Comparison of ENCODE assay signal across 23 cellular contexts in genomic region chr6:136523196-136523595, GRCh38. TPM values are rescaled to one million over a fixed set of nuclear protein-coding genes. Genes with fewer than 3 reads are reported as not detected.
DNase-seq lines count a peak whose midpoint lies in the region; TF ChIP-seq lines count a peak whose summit lies in the region.
"Had no signal": no experiment of that assay in that cellular context is flagged by ENCODE, and none has a peak within 500 bp of the region (broad histone marks: within the 10 kb centered on the region; RNA-seq: fewer than 3 reads in every experiment).

No MANE protein-coding gene starts in this region.

- intact Hi-C loops in dorsolateral prefrontal cortex (cut with DNase I) = loop anchor here (2.0 to 10.0 kb wide), 3 partner anchors 52 to 88 kb away; no protein-coding TSS in a partner anchor
- intact Hi-C loops in mammary epithelial cell (cut with micrococcal nuclease) = no loop called here
- intact Hi-C loops in sigmoid colon (cut with DNase I) = no loop called here

- H3K36me3 ChIP-seq in mammary epithelial cell (ENCODE audit: insufficient read depth, low read length) (no peaks in the 10 kb centered on the region), sigmoid colon (no peaks in the 10 kb centered on the region)
- H3K36me3 ChIP-seq: BLaER1 treated with 17β-estradiol and CSF1 and Interleukin-3, amounts not matched to agents 10 nM and 100 nM; SJCRH30 had no signal

- no TSS peak for BruUV-seq in mammary epithelial cell (replicated peaks; lab: Mats Ljungman, UMichigan)

- H3K4me2 ChIP-seq in mammary epithelial cell (ENCODE audit: insufficient read depth, low read depth, low read length) = no peak overlapping the region
- H3K4me2 ChIP-seq: BLaER1 treated with 17β-estradiol and CSF1 and Interleukin-3, amounts not matched to agents 10 nM and 100 nM; GM23338; PC-9 had no signal

- peaks cover 29% of the 10 kb centered on the region for H3K4me1 ChIP-seq in mammary epithelial cell (ENCODE audit: insufficient read depth, low read length)
- H3K4me1 ChIP-seq in sigmoid colon = peaks cover 0 to 10% (median 1%) of the 10 kb centered on the region in 4 donors
- H3K4me1 ChIP-seq: BLaER1 treated with 17β-estradiol and CSF1 and Interleukin-3, amounts not matched to agents 10 nM and 100 nM; SJCRH30 had no signal

- in situ Hi-C loops in G401 (cut with HindIII; ENCODE audit: low sequenced_read_pairs) = no loop called here
- in situ Hi-C loops in mammary epithelial cell (cut with MboI; ENCODE audit: low sequenced_read_pairs in 2 of 2) = no loop called here

- no peaks in the 10 kb centered on the region for H4K20me1 ChIP-seq in mammary epithelial cell (ENCODE audit: insufficient read depth, low read length)
- H4K20me1 ChIP-seq: BLaER1 treated with 17β-estradiol and CSF1 and Interleukin-3, amounts not matched to agents 10 nM and 100 nM had no signal

- DNase-seq in G401 (ENCODE audit: low spot score) (peak; percentile 48), dorsolateral prefrontal cortex (no peak), medulla oblongata (ENCODE audit: extremely low spot score) (peak; percentile 54), superior temporal gyrus (ENCODE audit: extremely low spot score) (peak; percentile 89), mammary epithelial cell (no peak), sigmoid colon (no peak)
- DNase-seq in stimulated activated CD4-positive, alpha-beta T cell treated with anti-CD3 and anti-CD28 coated beads, Interleukin-4, amount 100 ng/mL, for 24 hours = no peak
- DNase-seq: CD4-positive, alpha-beta memory T cell; COR-L47; DMS53; H9; IMR-90; KG1; MM.1S; NCI-H1417; NCI-H1694; NCI-H2029 treated with DMSO at 0.1 percent for 48 hours; NCI-H2227 treated with DMSO at 0.1 percent for 48 hours; NCI-H526 treated with DMSO at 0.1 percent for 48 hours; PC-9; SJCRH30 had no signal

- CTCF ChIA-PET in mammary epithelial cell (lab: Charles Lee; ENCODE audit: low non-redundant PET) = no interaction called here

- peak overlapping the region; percentile 41 to 99 (median 96) for H3K27ac ChIP-seq in dorsolateral prefrontal cortex
- no peak overlapping the region for H3K27ac ChIP-seq in mammary epithelial cell (ENCODE audit: insufficient read depth, low read depth, low read length)
- no peak overlapping the region for H3K27ac ChIP-seq in sigmoid colon
- H3K27ac ChIP-seq: BLaER1 treated with 17β-estradiol and CSF1 and Interleukin-3, amounts not matched to agents 10 nM and 100 nM; PC-9; SJCRH30 had no signal

- no peak overlapping the region for H2AFZ ChIP-seq in mammary epithelial cell (ENCODE audit: low read depth, low read length)
- H2AFZ ChIP-seq: GM23338, PC-9 had no signal

- H3K9me3 ChIP-seq in mammary epithelial cell (replicated peaks; ENCODE audit: insufficient read depth, low read length) (no peaks in the 10 kb centered on the region), sigmoid colon (no peaks in the 10 kb centered on the region)
- H3K9me3 ChIP-seq: BLaER1 treated with 17β-estradiol and CSF1 and Interleukin-3, amounts not matched to agents 10 nM and 100 nM; SJCRH30 had no signal

- TF ChIP-seq EP300 in sigmoid colon (IDR thresholded peaks at IDR 0.05) = no peak

- no peak overlapping the region for H3K9ac ChIP-seq in mammary epithelial cell (ENCODE audit: insufficient read depth, low read length)
- H3K9ac ChIP-seq: BLaER1 treated with 17β-estradiol and CSF1 and Interleukin-3, amounts not matched to agents 10 nM and 100 nM had no signal

- H3K27me3 ChIP-seq in dorsolateral prefrontal cortex (no peaks in the 10 kb centered on the region), mammary epithelial cell (ENCODE audit: insufficient read depth, low read length) (no peaks in the 10 kb centered on the region), sigmoid colon (peaks cover 0 to 3% (median 0%) of the 10 kb centered on the region in 3 donors)
- H3K27me3 ChIP-seq: BLaER1 treated with 17β-estradiol and CSF1 and Interleukin-3, amounts not matched to agents 10 nM and 100 nM; SJCRH30 had no signal

- 96% methylated on average over 4 of the region's 4 CpGs for WGBS in mammary epithelial cell (ENCODE audit: low coverage, missing lambda C conversion rate)
- WGBS in sigmoid colon, 2 donors = 92 to 93% methylated on average over 4 of the region's 4 CpGs

- H3K4me3 ChIP-seq in dorsolateral prefrontal cortex = peak overlapping the region; percentile 29 to 81 (median 66)
- H3K4me3 ChIP-seq in mammary epithelial cell (replicated peaks in 1 of 3; ENCODE audit: insufficient read depth in 1 of 3, low read depth in 2 of 3, low read length in 3 of 3) = no peak overlapping the region
- H3K4me3 ChIP-seq in sigmoid colon = no peak overlapping the region
- H3K4me3 ChIP-seq: BLaER1 treated with 17β-estradiol and CSF1 and Interleukin-3, amounts not matched to agents 10 nM and 100 nM; GM23338; PC-9; SJCRH30 had no signal

- no peak for TF ChIP-seq POLR2A in sigmoid colon (IDR thresholded peaks at IDR 0.05)

- TF ChIP-seq CTCF in dorsolateral prefrontal cortex (IDR thresholded peaks at IDR 0.05 in 54 of 56, conservative IDR thresholded peaks at IDR 0.05 in 2 of 56; ENCODE audit: low read depth in 1 of 56, partially characterized antibody in 56 of 56) (peak in 2 of 56 donors; percentile 14 to 31), mammary epithelial cell (conservative IDR thresholded peaks at IDR 0.05 in 1 of 2, IDR thresholded peaks at IDR 0.05 in 1 of 2; ENCODE audit: extremely low read depth in 1 of 2, insufficient read depth in 1 of 2, low read depth in 1 of 2, low read length in 2 of 2) (no peak), sigmoid colon (IDR thresholded peaks at IDR 0.05) (no peak)

- dilution Hi-C loops in mammary epithelial cell (cut with HindIII; ENCODE audit: low sequenced_read_pairs) = no loop called here

- H3K79me2 ChIP-seq in mammary epithelial cell (ENCODE audit: insufficient read depth, low read length) = peaks cover 73% of the 10 kb centered on the region

RNA-seq across cellular contexts. Expression of gene MAP7, which starts 27.0 kb away (rescaled TPM):
- not detected in 2 replicates for total RNA-seq in G401 (2014; rRNA removed; shearing (Covaris generic))
- total RNA-seq in dorsolateral prefrontal cortex (100 to 1,000 TPM in 67 of 120 experiments, 10 to 100 TPM in 53; 56.8 to 230 (median 104) TPM), mammary epithelial cell (10 to 100 TPM; 38.2 to 39.0 TPM), sigmoid colon (1 to 10 TPM; 1.2 to 3.3 (median 1.6) TPM)
- polyA plus RNA-seq in mammary epithelial cell (10.6 TPM), sigmoid colon (10 to 100 TPM; 22.1 to 33.5 (median 26.4) TPM)
- 15.2 TPM for polyA minus RNA-seq in mammary epithelial cell

Comparison
In these comparisons a context has a peak if more than half of its experiments do, and no peak if none do; other contexts are left out.
1. DNase-seq: peak in G401 (single experiment), medulla oblongata (single experiment) and superior temporal gyrus (single experiment); none in dorsolateral prefrontal cortex (0 of 10), mammary epithelial cell (single experiment), stimulated activated CD4-positive, alpha-beta T cell treated with anti-CD3 and anti-CD28 coated beads, Interleukin-4, amount 100 ng/mL, for 24 hours (single experiment) and sigmoid colon (single experiment).
2. H3K27ac ChIP-seq: peak in dorsolateral prefrontal cortex (59 of 59); none in mammary epithelial cell (single experiment) and sigmoid colon (0 of 4).
3. H3K4me3 ChIP-seq: peak in dorsolateral prefrontal cortex (59 of 59); none in mammary epithelial cell (0 of 3) and sigmoid colon (0 of 4).
4. RNA of gene MAP7, which starts 27.0 kb away (total RNA-seq): 56.8 to 230 TPM in dorsolateral prefrontal cortex and 38.2 to 39.0 TPM in mammary epithelial cell; 1.2 to 3.3 TPM in sigmoid colon and not detected in G401; every median in the first group is over 4 times any median in the second.
5. intact Hi-C loops: an anchor here in dorsolateral prefrontal cortex (2.0 to 10.0 kb wide); none called in mammary epithelial cell and sigmoid colon.